ENCODE assay signal across 11 cellular contexts in genomic region chr14:29149798-29150197, GRCh38.
"Had no signal": no experiment of that assay in that cellular context is flagged by ENCODE, and none has a peak within 500 bp of the region (broad histone marks: within the 10 kb centered on the region; RNA-seq: fewer than 3 reads in every experiment).

No MANE protein-coding gene starts in this region.

- H3K9ac ChIP-seq: GM23248 had no signal

- H2AFZ ChIP-seq: GM23248, GM23338 had no signal

- H3K4me2 ChIP-seq: GM23338 had no signal

- ATAC-seq: GM23338, HCT116 had no signal

- H3K27ac ChIP-seq: GM23248 had no signal

- H3K4me3 ChIP-seq: GM23248, GM23338, HAP-1 had no signal

- H3K4me1 ChIP-seq: HAP-1 had no signal

- DNase-seq: GM23248, GOT3, H7, H9, HCEC 1CT, HFFc6 had no signal

- FAIRE-seq: H1, H54 had no signal

- H3K36me3 ChIP-seq: HAP-1 had no signal
